ENCODE assay signal across 16 cellular contexts in genomic region chr10:25082276-25083204, GRCh38.
A peak's percentile ranks its signal among the peaks of the same experiment; 100 is the strongest.
DNase-seq lines count a peak whose midpoint lies in the region; ATAC-seq, FAIRE-seq and TF ChIP-seq lines count a peak whose summit lies in the region.
"Had no signal": no experiment of that assay in that cellular context is flagged by ENCODE, and none has a peak within 500 bp of the region (broad histone marks: within the 10 kb centered on the region; RNA-seq: fewer than 3 reads in every experiment).

No MANE protein-coding gene starts in this region.

- H3K36me3 ChIP-seq in astrocyte (ENCODE audit: insufficient read depth, low read length) (no peaks in the 10 kb centered on the region), neural progenitor cell (no peaks in the 10 kb centered on the region)

- peaks cover 3% of the 10 kb centered on the region for H3K4me1 ChIP-seq in astrocyte (ENCODE audit: insufficient read depth, low read length)
- no peaks in the 10 kb centered on the region for H3K4me1 ChIP-seq in neural progenitor cell

- H3K79me2 ChIP-seq in astrocyte (ENCODE audit: insufficient read depth, low read length) (no peaks in the 10 kb centered on the region), neural progenitor cell (ENCODE audit: low read depth) (no peaks in the 10 kb centered on the region)

- H3K36me3 Mint-ChIP-seq in astrocyte (ENCODE audit: low read depth, unreplicated experiment), result no peaks in the 10 kb centered on the region
- no peaks in the 10 kb centered on the region for H3K36me3 Mint-ChIP-seq in neural progenitor cell
- no peaks in the 10 kb centered on the region for H3K36me3 Mint-ChIP-seq in activated T-cell treated with anti-CD3 and anti-CD28 coated beads, Interleukin-2, amount 50 U/mL, for 4 hours (ENCODE audit: insufficient read depth)
- H3K36me3 Mint-ChIP-seq: CD4-positive, alpha-beta memory T cell had no signal

- no peaks in the 10 kb centered on the region for H3K27me3 Mint-ChIP-seq in astrocyte (ENCODE audit: low read depth, unreplicated experiment)
- H3K27me3 Mint-ChIP-seq in neural progenitor cell (ENCODE audit: insufficient read depth, low read depth), result no peaks in the 10 kb centered on the region
- peaks cover 8% of the 10 kb centered on the region for H3K27me3 Mint-ChIP-seq in activated T-cell treated with anti-CD3 and anti-CD28 coated beads, Interleukin-2, amount 50 U/mL, for 4 hours (ENCODE audit: low read depth)

- no peak overlapping the region for H3K4me3 ChIP-seq in astrocyte (ENCODE audit: insufficient read depth, low read depth, low read length)
- no peak overlapping the region for H3K4me3 ChIP-seq in neural progenitor cell

- H3K27ac ChIP-seq in astrocyte (ENCODE audit: low read depth, low read length) (no peak overlapping the region), neural progenitor cell (no peak overlapping the region)
- H3K27ac ChIP-seq: 22Rv1 had no signal

- H3K9me3 Mint-ChIP-seq in astrocyte (ENCODE audit: unreplicated experiment), result no peaks in the 10 kb centered on the region
- no peaks in the 10 kb centered on the region for H3K9me3 Mint-ChIP-seq in neural progenitor cell
- no peaks in the 10 kb centered on the region for H3K9me3 Mint-ChIP-seq in activated T-cell treated with anti-CD3 and anti-CD28 coated beads, Interleukin-2, amount 50 U/mL, for 4 hours
- H3K9me3 Mint-ChIP-seq: CD4-positive, alpha-beta memory T cell; stimulated activated naive CD8-positive, alpha-beta T cell treated with anti-CD3 and anti-CD28 coated beads, Interleukin-15, Interleukin-2, amounts not matched to agents 100 ng/mL and 50 ng/mL, for 24 hours had no signal

- TF ChIP-seq CTCF in astrocyte (IDR thresholded peaks at IDR 0.05; ENCODE audit: insufficient read depth, low read depth, low read length), result no peak
- TF ChIP-seq CTCF in neural progenitor cell (IDR thresholded peaks at IDR 0.05), result no peak

- H3K27ac Mint-ChIP-seq in astrocyte (ENCODE audit: unreplicated experiment), result peak overlapping the region; percentile 6
- no peak overlapping the region for H3K27ac Mint-ChIP-seq in neural progenitor cell
- H3K27ac Mint-ChIP-seq: stimulated activated naive CD8-positive, alpha-beta T cell treated with anti-CD3 and anti-CD28 coated beads, Interleukin-15, Interleukin-2, amounts not matched to agents 100 ng/mL and 50 ng/mL, for 24 hours had no signal

- no peak overlapping the region for H2AFZ ChIP-seq in astrocyte (ENCODE audit: low read depth, low read length)
- H2AFZ ChIP-seq in neural progenitor cell (replicated peaks), result peak overlapping the region; percentile 5

- no peaks in the 10 kb centered on the region for H3K9me3 ChIP-seq in astrocyte (ENCODE audit: insufficient read depth, low read depth, low read length)
- H3K9me3 ChIP-seq in neural progenitor cell (ENCODE audit: low read depth), result no peaks in the 10 kb centered on the region

- H4K20me1 ChIP-seq in astrocyte (ENCODE audit: insufficient read depth, low read length), result no peaks in the 10 kb centered on the region
- no peaks in the 10 kb centered on the region for H4K20me1 ChIP-seq in neural progenitor cell (ENCODE audit: low read depth)

- H3K27me3 ChIP-seq in astrocyte (ENCODE audit: insufficient read depth, low read length), result no peaks in the 10 kb centered on the region
- no peaks in the 10 kb centered on the region for H3K27me3 ChIP-seq in neural progenitor cell

- DNase-seq in DMS53 (lab: John Stamatoyannopoulos, UW), result peak; percentile 20
- DNase-seq in DMS53 treated with DMSO at 0.1 percent for 48 hours (lab: John Stamatoyannopoulos, UW; ENCODE audit: unreplicated experiment), result no peak
- peak; percentile 5 for DNase-seq in MV-4-11 (lab: John Stamatoyannopoulos, UW)
- DNase-seq in astrocyte (ENCODE audit: low read depth), result no peak
- DNase-seq in neural progenitor cell (ENCODE audit: low spot score), result no peak
- DNase-seq in OCI-M1 (lab: John Stamatoyannopoulos, UW), result no peak
- DNase-seq in activated effector memory CD4-positive, alpha-beta T cell treated with anti-CD3 and anti-CD28 coated beads, Interleukin-2, amount 50 U/mL, for 16 hours, result no peak
- DNase-seq in activated T-cell treated with anti-CD3 and anti-CD28 coated beads, Interleukin-2, amount 50 U/mL, for 4 hours, result no peak
- DNase-seq: activated naive CD4-positive, alpha-beta T cell treated with Interleukin-2 at 50 U/mL for 16 hours; CD4-positive, alpha-beta memory T cell; central memory CD4-positive, alpha-beta T cell; glutamatergic neuron; NK-92 treated with Interleukin-12 subunit alpha and Interleukin-12 subunit beta, amount 100 ng/mL, for 24 hours had no signal

- H3K9ac ChIP-seq in astrocyte (ENCODE audit: low read length), result no peak overlapping the region
- H3K9ac ChIP-seq in neural progenitor cell, result no peak overlapping the region

- H3K4me3 Mint-ChIP-seq in astrocyte (ENCODE audit: unreplicated experiment) (no peak overlapping the region), neural progenitor cell (no peak overlapping the region)
- no peak overlapping the region for H3K4me3 Mint-ChIP-seq in activated T-cell treated with anti-CD3 and anti-CD28 coated beads, Interleukin-2, amount 50 U/mL, for 4 hours
- H3K4me3 Mint-ChIP-seq: CD4-positive, alpha-beta memory T cell; stimulated activated naive CD8-positive, alpha-beta T cell treated with anti-CD3 and anti-CD28 coated beads, Interleukin-15, Interleukin-2, amounts not matched to agents 100 ng/mL and 50 ng/mL, for 24 hours had no signal

- H3F3A ChIP-seq in neural progenitor cell (ENCODE audit: low read depth), result peaks cover 4% of the 10 kb centered on the region

- peak; percentile 47 for FAIRE-seq in astrocyte (lab: Jason Lieb, UNC)
- FAIRE-seq: endothelial cell of umbilical vein had no signal

- H3K4me2 ChIP-seq in astrocyte (ENCODE audit: low read length), result no peak overlapping the region
- H3K4me2 ChIP-seq in neural progenitor cell, result no peak overlapping the region

- peaks cover 10% of the 10 kb centered on the region for H3K4me1 Mint-ChIP-seq in astrocyte (ENCODE audit: low read depth, unreplicated experiment)
- peaks cover 10% of the 10 kb centered on the region for H3K4me1 Mint-ChIP-seq in neural progenitor cell
- peaks cover 6% of the 10 kb centered on the region for H3K4me1 Mint-ChIP-seq in activated T-cell treated with anti-CD3 and anti-CD28 coated beads, Interleukin-2, amount 50 U/mL, for 4 hours (ENCODE audit: low read depth)

- no peak for ATAC-seq in activated T-cell treated with anti-CD3 and anti-CD28 coated beads, Interleukin-2, amount 50 U/mL, for 4 hours

Comparison
In these comparisons a context has a peak if more than half of its experiments do, and no peak if none do; other contexts are left out.
1. DNase-seq: peak in DMS53 (single experiment) and MV-4-11 (single experiment); none in DMS53 treated with DMSO at 0.1 percent for 48 hours (single experiment), astrocyte (single experiment), neural progenitor cell (single experiment), OCI-M1 (single experiment), activated effector memory CD4-positive, alpha-beta T cell treated with anti-CD3 and anti-CD28 coated beads, Interleukin-2, amount 50 U/mL, for 16 hours (single experiment) and activated T-cell treated with anti-CD3 and anti-CD28 coated beads, Interleukin-2, amount 50 U/mL, for 4 hours (single experiment).